In genomic region chr2:73250872-73251846, GRCh38 we compare ENCODE assay signal across 22 cellular contexts. TPM values are rescaled to one million over a fixed set of nuclear protein-coding genes. Genes with fewer than 3 reads are reported as not detected.
A peak's percentile ranks its signal among the peaks of the same experiment; 100 is the strongest.
DNase-seq lines count a peak whose midpoint lies in the region; ATAC-seq and TF ChIP-seq lines count a peak whose summit lies in the region.
"Had no signal": no experiment of that assay in that cellular context is flagged by ENCODE, and none has a peak within 500 bp of the region (broad histone marks: within the 10 kb centered on the region; RNA-seq: fewer than 3 reads in every experiment).

No MANE protein-coding gene starts in this region.

- peak; percentile 61 for ATAC-seq in body of pancreas
- ATAC-seq in psoas muscle, result peak; percentile 85 to 88 (median 88)
- no peak for ATAC-seq in GM19455 (IDR thresholded peaks at IDR 0.05; ENCODE audit: unreplicated experiment)

- TF ChIP-seq CTCF in body of pancreas (IDR thresholded peaks at IDR 0.05) (no peak), psoas muscle (IDR thresholded peaks at IDR 0.05) (no peak)

- H3K36me3 ChIP-seq in body of pancreas (replicated peaks in 1 of 2; ENCODE audit: insufficient read depth in 1 of 2, low read depth in 2 of 2) (peaks cover 7 to 24% of the 10 kb centered on the region in 2 donors), psoas muscle (ENCODE audit: insufficient read depth in 1 of 2, low read depth in 1 of 2) (peaks cover 26 to 92% of the 10 kb centered on the region in 2 donors)

- TF ChIP-seq POLR2A in body of pancreas (IDR thresholded peaks at IDR 0.05), result no peak

- DNase-seq in activated T-cell treated with anti-CD3 and anti-CD28 coated beads, Interleukin-2, amount 50 U/mL, for 1 hour, result peak; percentile 12
- DNase-seq in activated T-cell treated with anti-CD3 and anti-CD28 coated beads, Interleukin-2, amount 50 U/mL, for 48 hours, result no peak
- DNase-seq in NCI-H2029 (lab: John Stamatoyannopoulos, UW), result peak; percentile 32
- peak; percentile 56 to 77 (median 66) for DNase-seq in body of pancreas
- peak; percentile 39 to 63 for DNase-seq in psoas muscle
- no peak for DNase-seq in dermis blood vessel endothelial cell
- DNase-seq in NCI-H2081 treated with DMSO at 0.1 percent for 48 hours (lab: John Stamatoyannopoulos, UW), result no peak
- DNase-seq: activated CD4-positive, alpha-beta T cell treated with anti-CD3 and anti-CD28 coated beads, Interleukin-2, amount 10 ng/mL, durations not matched to agents 7 days and 5 days; Caco-2; EL; hypothalamus; immature natural killer cell; NCI-H1436; NCI-H526; SIG-M5; WERI-Rb-1 had no signal

- H3K27me3 ChIP-seq in body of pancreas (no peaks in the 10 kb centered on the region), psoas muscle (ENCODE audit: insufficient read depth in 3 of 3, low read length in 2 of 3) (no peaks in the 10 kb centered on the region)
- H3K27me3 ChIP-seq: BLaER1 had no signal

- 55 to 60% methylated on average over 17 of the region's 17 CpGs for WGBS in body of pancreas, 2 donors
- 67 to 77% (median 71%) methylated on average over 17 of the region's 17 CpGs for WGBS in psoas muscle, 3 donors

- H3K27ac ChIP-seq in body of pancreas, result peak overlapping the region in 3 of 4 donors; percentile 5 to 30 (median 8)
- peak overlapping the region; percentile 47 for H3K27ac ChIP-seq in psoas muscle
- H3K27ac ChIP-seq: BLaER1, WERI-Rb-1 had no signal

- H3K9me3 ChIP-seq in body of pancreas (no peaks in the 10 kb centered on the region), psoas muscle (no peaks in the 10 kb centered on the region)
- H3K9me3 ChIP-seq: BLaER1, Caco-2 had no signal

- intact Hi-C loops in body of pancreas (cut with DNase I), result no loop called here
- intact Hi-C loops in psoas muscle (cut with DNase I), result no loop called here

- H3K4me1 ChIP-seq in body of pancreas, result peaks cover 17% of the 10 kb centered on the region
- H3K4me1 ChIP-seq in psoas muscle, result no peaks in the 10 kb centered on the region
- H3K4me1 ChIP-seq: Caco-2 had no signal

- H3K4me3 ChIP-seq in body of pancreas (no peak overlapping the region), psoas muscle (no peak overlapping the region)
- H3K4me3 ChIP-seq: BLaER1 had no signal

RNA-seq across cellular contexts. Expression of gene CCT7, which starts 17.1 kb away (rescaled TPM):
- total RNA-seq in body of pancreas (10 to 100 TPM; 88.7 to 92.3 TPM), psoas muscle (100 to 1,000 TPM; 249 to 280 (median 268) TPM), dermis blood vessel endothelial cell (338 and 453 TPM in 2 replicates)
- 100 to 1,000 TPM; 255 to 316 (median 288) TPM for polyA plus RNA-seq in psoas muscle

RNA-seq across cellular contexts. Expression of gene PRADC1, which starts 18.1 kb away (rescaled TPM):
- total RNA-seq in body of pancreas (10 to 100 TPM; 11.7 to 21.4 TPM), psoas muscle (10 to 100 TPM; 53.6 to 98.3 (median 63.7) TPM), dermis blood vessel endothelial cell (19.8 and 29.4 TPM in 2 replicates)
- 100 to 1,000 TPM in 1 of 3 donors, 10 to 100 TPM in 2; 87.6 to 118 (median 99.9) TPM for polyA plus RNA-seq in psoas muscle

RNA-seq across cellular contexts. Expression of gene FBXO41, which starts 33.1 kb away (rescaled TPM):
- total RNA-seq in body of pancreas, result 10 to 100 TPM in 1 of 2 donors, 1 to 10 TPM in 1; 4.3 to 11.2 TPM
- total RNA-seq in psoas muscle, result under 1 TPM; 0.15 to 0.46 (median 0.23) TPM
- polyA plus RNA-seq in psoas muscle, result under 1 TPM; 0.03 to 0.09 (median 0.07) TPM
- total RNA-seq in dermis blood vessel endothelial cell, result 0.19 and 0.34 TPM in 2 replicates

RNA-seq across cellular contexts. Expression of gene SMYD5, which starts 37.1 kb away (rescaled TPM):
- total RNA-seq in body of pancreas, result 10 to 100 TPM; 10.1 to 19.4 TPM
- total RNA-seq in psoas muscle, result 10 to 100 TPM; 17.1 to 23.0 (median 19.7) TPM
- polyA plus RNA-seq in psoas muscle, result 10 to 100 TPM; 14.7 to 42.0 (median 28.4) TPM
- 22.6 and 26.5 TPM in 2 replicates for total RNA-seq in dermis blood vessel endothelial cell

RNA-seq across cellular contexts. Expression of gene EGR4, which starts 42.2 kb away (rescaled TPM):
- total RNA-seq in body of pancreas (not detected), psoas muscle (not detected), dermis blood vessel endothelial cell (not detected in 2 replicates)
- polyA plus RNA-seq in psoas muscle, result not detected
- total RNA-seq: activated CD4-positive, alpha-beta T cell treated with anti-CD3 and anti-CD28 coated beads, Interleukin-2, amount 10 ng/mL, durations not matched to agents 7 days and 5 days; Caco-2; endothelial cell of umbilical vein; fibroblast of lung; renal cortical epithelial cell; subcutaneous adipose tissue had no signal
- polyA plus RNA-seq: endothelial cell of umbilical vein, fibroblast of lung, immature natural killer cell had no signal

Comparison
In these comparisons a context has a peak if more than half of its experiments do, and no peak if none do; other contexts are left out.
1. DNase-seq: peak in activated T-cell treated with anti-CD3 and anti-CD28 coated beads, Interleukin-2, amount 50 U/mL, for 1 hour (single experiment), NCI-H2029 (single experiment), body of pancreas (4 of 4) and psoas muscle (2 of 2); none in activated T-cell treated with anti-CD3 and anti-CD28 coated beads, Interleukin-2, amount 50 U/mL, for 48 hours (0 of 2), dermis blood vessel endothelial cell (single experiment) and NCI-H2081 treated with DMSO at 0.1 percent for 48 hours (single experiment).